In the genomic region with DNA sequence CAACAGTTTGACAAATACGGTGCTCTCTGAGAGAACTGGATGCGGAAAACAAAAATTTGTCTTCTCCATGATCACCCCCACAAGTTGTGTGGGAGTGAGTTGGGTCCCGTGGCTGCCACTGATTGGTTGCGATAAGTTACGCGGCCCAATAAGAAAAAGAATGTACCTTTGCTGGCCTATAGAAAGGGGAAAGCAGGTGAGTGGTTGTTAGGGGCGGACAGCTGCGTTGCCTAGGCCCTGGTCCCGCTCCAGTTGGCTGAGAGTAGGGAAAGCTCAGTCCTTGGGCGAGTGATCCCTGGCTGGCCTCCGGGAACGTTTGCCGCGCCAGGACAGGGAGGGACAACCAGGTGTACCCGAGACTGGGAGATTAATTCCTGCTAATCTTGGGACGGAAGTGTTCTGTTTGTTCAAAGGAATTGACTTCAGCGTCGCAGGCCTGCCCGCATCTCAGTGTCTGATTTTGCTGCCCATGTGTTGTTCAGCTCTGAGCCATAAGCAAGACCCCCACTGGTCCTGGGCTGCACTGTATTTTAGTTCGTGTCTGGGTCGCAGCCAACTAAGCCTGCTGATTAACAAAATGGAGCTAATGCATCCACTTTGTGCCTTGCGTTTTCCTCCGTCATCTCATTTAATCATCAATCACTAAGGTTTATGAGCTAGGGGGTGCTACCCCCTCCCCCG, we compare ENCODE assay signal across 7 cellular contexts. TPM values are rescaled to one million over a fixed set of nuclear protein-coding genes. Genes with fewer than 3 reads are reported as not detected.
DNase-seq lines count a peak whose midpoint lies in the region; ATAC-seq, FAIRE-seq and TF ChIP-seq lines count a peak whose summit lies in the region.

No MANE protein-coding gene starts in this region.

- intact Hi-C loops in GM12878 (cut with micrococcal nuclease; ENCODE audit: unreplicated experiment) (loop anchor here (5.0 to 10.0 kb wide), 2 partner anchors 47 to 120 kb away; a partner anchor contains a TSS), sciatic nerve (cut with DNase I) (no loop called here)

- SMC1A ChIA-PET in GM12878 (lab: Charles Lee; ENCODE audit: uncharacterized antibody, unreplicated experiment), result interaction anchor here (0.7 to 2.4 kb wide), 12 partner anchors 10 to 287 kb away, joined by 3 to 13 read pairs (median 6); a partner anchor contains a TSS

- FAIRE-seq in GM12878 (lab: Jason Lieb, UNC), result peak; percentile 96

- 0 out of 4 replicates have a peak, but pooled peaks of 1 of the 2 experiments have one; percentile 35 for TF ChIP-seq EP300 in GM12878 (IDR thresholded peaks at IDR 0.05; ENCODE audit: borderline replicate concordance in 1 of 2, control insufficient read depth in 1 of 2, low read depth in 2 of 2, low read length in 2 of 2)

- no peaks in the 10 kb centered on the region for H3K27me3 ChIP-seq in GM12878 (replicated peaks in 1 of 2; ENCODE audit: control insufficient read depth in 2 of 2, insufficient read depth in 2 of 2, low read length in 1 of 2)

- TF ChIP-seq CTCF in GM12878 (IDR thresholded peaks at IDR 0.05 in 2 of 3, conservative IDR thresholded peaks at IDR 0.05 in 1 of 3; ENCODE audit: control insufficient read depth in 2 of 3, extremely low read depth in 1 of 3, insufficient read depth in 1 of 3, low read depth in 3 of 3, low read length in 3 of 3), result no peak

- peaks cover 10 to 13% of the 10 kb centered on the region in 2 experiments; a peak in 3 of 4 replicates for H3K36me3 ChIP-seq in GM12878 (ENCODE audit: control insufficient read depth in 2 of 2, insufficient read depth in 2 of 2, low read length in 1 of 2)

- DNase-seq in NCI-H2029 treated with DMSO at 0.1 percent for 48 hours (lab: John Stamatoyannopoulos, UW) (peak; percentile 97), T1000 (lab: John Stamatoyannopoulos, UW) (peak; percentile 88), GM12878 (ENCODE audit: low read depth, low spot score) (no peak), hypothalamus (lab: John Stamatoyannopoulos, UW) (peak; percentile 33 to 97 (median 80)), sciatic nerve (ENCODE audit: low spot score) (peak; percentile 90)

- peak overlapping the region; percentile 97 for H2AFZ ChIP-seq in GM12878 (ENCODE audit: control insufficient read depth, low read depth, low read length)

- in situ Hi-C loops in GM12878 (cut with MboI), result no loop called here

- H3K9me3 ChIP-seq in GM12878 (replicated peaks; ENCODE audit: control insufficient read depth, insufficient read depth, low read length), result no peaks in the 10 kb centered on the region

- peaks cover 44% of the 10 kb centered on the region for H3K79me2 ChIP-seq in GM12878 (ENCODE audit: control insufficient read depth, insufficient read depth, low read length)

- peak overlapping the region; percentile 98 for H3K4me2 ChIP-seq in GM12878 (ENCODE audit: control insufficient read depth, insufficient read depth)

- 0 out of 2 replicates have a peak, but pooled peaks cover 4% of the 10 kb centered on the region for H4K20me1 ChIP-seq in GM12878 (ENCODE audit: control insufficient read depth, insufficient read depth)

- peak overlapping the region; percentile 99 for H3K4me3 ChIP-seq in GM12878

- BruUV-seq in GM12878 (replicated peaks; lab: Mats Ljungman, UMichigan), result TSS peak; percentile 93

- TF ChIP-seq POLR2A in GM12878 (IDR thresholded peaks at IDR 0.05; ENCODE audit: low read depth, low read length), result peak; percentile 73

- CTCF ChIA-PET in GM12878 (lab: Yijun Ruan, JAX), result interaction anchor here (0.6 to 6.7 kb wide), 12 partner anchors 11 to 290 kb away, joined by 3 to 40 read pairs (median 5); a partner anchor contains a TSS

- peak overlapping the region; percentile 96 for H3K9ac ChIP-seq in GM12878 (ENCODE audit: control insufficient read depth, insufficient read depth, low read length)

- WGBS in GM12878 (ENCODE audit: insufficient coverage, insufficient replicate concordance, low lambda C conversion rate, missing lambda C conversion rate), result 2% methylated on average over 24 of the region's 24 CpGs

- ATAC-seq in GM18508 (IDR thresholded peaks at IDR 0.05; ENCODE audit: insufficient read depth, unreplicated experiment) (peak; percentile 61), HG03025 (IDR thresholded peaks at IDR 0.05; ENCODE audit: low FRiP score, unreplicated experiment) (peak; percentile 55), GM12878 (peak; percentile 91), sciatic nerve (peak; percentile 94)

- TF ChIP-seq RAD21 in GM12878 (IDR thresholded peaks at IDR 0.05; ENCODE audit: insufficient read depth, low read depth, low read length), result no peak

- H3K4me1 ChIP-seq in GM12878 (ENCODE audit: control insufficient read depth, insufficient read depth, low read length), result peaks cover 21% of the 10 kb centered on the region

- POLR2A ChIA-PET in GM12878 (lab: Charles Lee), result interaction anchor here (0.6 to 3.1 kb wide), 24 partner anchors 9 to 356 kb away, joined by 3 to 28 read pairs (median 4); a partner anchor contains a TSS

- peak overlapping the region; percentile 99 for H3K27ac ChIP-seq in GM12878 (ENCODE audit: control insufficient read depth, insufficient read depth)

- RAD21 ChIA-PET in GM12878 (lab: Charles Lee; ENCODE audit: unreplicated experiment), result interaction anchor here (0.5 to 3.0 kb wide), 11 partner anchors 12 to 287 kb away, joined by 3 to 25 read pairs (median 4); a partner anchor contains a TSS

RNA-seq across cellular contexts. Expression of a gene that starts 0.8 kb away (rescaled TPM):
- total RNA-seq in GM12878 (2013; cell fraction: nucleolus; rRNA removed), result 45.4 and 51.5 TPM in 2 replicates
- total RNA-seq in GM12878 (2014; rRNA removed) (10.8 and 14.1 TPM in 2 replicates), GM12878 (2014; rRNA removed; fragmentation: Illumina TruSeq; extraction: Trizol) (7.8 and 9.0 TPM in 2 replicates), GM12878 (2021) (55.0 and 63.6 TPM in 2 replicates), sciatic nerve (75.9 TPM)
- polyA plus RNA-seq in GM12878 (2011; ENCODE audit: low read depth), result 66.2 TPM
- polyA plus RNA-seq in GM12878 (2011; rRNA removed) (5.0 and 10.3 TPM in 2 replicates), GM12878 (2014; fragmentation: Illumina TruSeq; extraction: Trizol) (44.0 and 52.7 TPM in 2 replicates), GM12878 (2014; fragmentation: Nextera tagmentation; extraction: Ambion mirVana) (1 to 10 TPM in 1 of 2 experiments, under 1 TPM in 1; 0.79 to 2.6 TPM), GM12878 (2014; rRNA removed) (29.7 and 36.0 TPM in 2 replicates), GM12878 (2016; fragmentation: Nextera tagmentation; extraction: Ambion mirVana) (10 to 100 TPM; 26.1 to 34.6 TPM)
- 20.2 and 35.3 TPM in 2 replicates for polyA plus RNA-seq in GM12878 (2011; cell fraction: cytosol; rRNA removed)
- polyA plus RNA-seq in GM12878 (2011; cell fraction: nucleus; rRNA removed), result 98.1 and 114 TPM in 2 replicates
- 89.5 and 98.9 TPM in 2 replicates for polyA plus RNA-seq in GM12878 (2012)
- 50.5 and 52.7 TPM in 2 replicates for polyA minus RNA-seq in GM12878 (2011; rRNA and poly(A)+ RNA removed)
- 12.6 and 18.5 TPM in 2 replicates for polyA minus RNA-seq in GM12878 (2011; cell fraction: cytosol; rRNA and poly(A)+ RNA removed)
- polyA minus RNA-seq in GM12878 (2011; cell fraction: nucleus; rRNA and poly(A)+ RNA removed), result 36.5 and 65.0 TPM in 2 replicates

RNA-seq across cellular contexts. Expression of a gene that starts 13.0 kb away (rescaled TPM):
- 17.7 and 17.8 TPM in 2 replicates for total RNA-seq in GM12878 (2013; cell fraction: nucleolus; rRNA removed)
- total RNA-seq in GM12878 (2014; rRNA removed), result 92.8 and 116 TPM in 2 replicates
- total RNA-seq in GM12878 (2014; rRNA removed; fragmentation: Illumina TruSeq; extraction: Trizol), result 50.2 and 54.6 TPM in 2 replicates
- 63.5 and 64.2 TPM in 2 replicates for total RNA-seq in GM12878 (2021)
- 20.0 TPM for polyA plus RNA-seq in GM12878 (2011; ENCODE audit: low read depth)
- 36.4 and 63.2 TPM in 2 replicates for polyA plus RNA-seq in GM12878 (2011; rRNA removed)
- polyA plus RNA-seq in GM12878 (2011; cell fraction: cytosol; rRNA removed), result 78.9 and 81.4 TPM in 2 replicates
- polyA plus RNA-seq in GM12878 (2011; cell fraction: nucleus; rRNA removed), result 23.2 and 25.2 TPM in 2 replicates
- 36.2 and 39.9 TPM in 2 replicates for polyA plus RNA-seq in GM12878 (2012)
- polyA plus RNA-seq in GM12878 (2014; fragmentation: Illumina TruSeq; extraction: Trizol), result 62.3 and 79.9 TPM in 2 replicates
- 10 to 100 TPM; 42.0 to 49.8 TPM for polyA plus RNA-seq in GM12878 (2014; fragmentation: Nextera tagmentation; extraction: Ambion mirVana)
- 82.4 and 87.9 TPM in 2 replicates for polyA plus RNA-seq in GM12878 (2014; rRNA removed)
- 100 to 1,000 TPM; 103 to 106 TPM for polyA plus RNA-seq in GM12878 (2016; fragmentation: Nextera tagmentation; extraction: Ambion mirVana)
- polyA minus RNA-seq in GM12878 (2011; rRNA and poly(A)+ RNA removed), result 24.2 and 53.5 TPM in 2 replicates
- 11.8 and 13.7 TPM in 2 replicates for polyA minus RNA-seq in GM12878 (2011; cell fraction: cytosol; rRNA and poly(A)+ RNA removed)
- 8.9 and 15.9 TPM in 2 replicates for polyA minus RNA-seq in GM12878 (2011; cell fraction: nucleus; rRNA and poly(A)+ RNA removed)
- 32.1 TPM for total RNA-seq in sciatic nerve

RNA-seq across cellular contexts. Expression of a gene that starts 13.2 kb away (rescaled TPM):
- 51.6 and 54.9 TPM in 2 replicates for total RNA-seq in GM12878 (2013; cell fraction: nucleolus; rRNA removed)
- total RNA-seq in GM12878 (2014; rRNA removed) (1,083 and 1,263 TPM in 2 replicates), GM12878 (2014; rRNA removed; fragmentation: Illumina TruSeq; extraction: Trizol) (948 and 983 TPM in 2 replicates), GM12878 (2021) (1,347 and 1,414 TPM in 2 replicates), sciatic nerve (722 TPM)
- 1,320 TPM for polyA plus RNA-seq in GM12878 (2011; ENCODE audit: low read depth)
- polyA plus RNA-seq in GM12878 (2011; rRNA removed) (583 and 615 TPM in 2 replicates), GM12878 (2014; fragmentation: Illumina TruSeq; extraction: Trizol) (129 and 706 TPM in 2 replicates), GM12878 (2014; fragmentation: Nextera tagmentation; extraction: Ambion mirVana) (100 to 1,000 TPM; 332 to 611 TPM), GM12878 (2014; rRNA removed) (1,208 and 1,582 TPM in 2 replicates), GM12878 (2016; fragmentation: Nextera tagmentation; extraction: Ambion mirVana) (1,000 to 10,000 TPM in 1 of 2 experiments, 100 to 1,000 TPM in 1; 997 to 1,103 TPM)
- 882 and 1,174 TPM in 2 replicates for polyA plus RNA-seq in GM12878 (2011; cell fraction: cytosol; rRNA removed)
- polyA plus RNA-seq in GM12878 (2011; cell fraction: nucleus; rRNA removed), result 528 and 566 TPM in 2 replicates
- polyA plus RNA-seq in GM12878 (2012), result 1,474 and 2,106 TPM in 2 replicates
- 206 and 381 TPM in 2 replicates for polyA minus RNA-seq in GM12878 (2011; rRNA and poly(A)+ RNA removed)
- 199 and 204 TPM in 2 replicates for polyA minus RNA-seq in GM12878 (2011; cell fraction: cytosol; rRNA and poly(A)+ RNA removed)
- polyA minus RNA-seq in GM12878 (2011; cell fraction: nucleus; rRNA and poly(A)+ RNA removed), result 126 and 152 TPM in 2 replicates

RNA-seq across cellular contexts. Expression of a gene that starts 17.6 kb away (rescaled TPM):
- total RNA-seq in GM12878 (2013; cell fraction: nucleolus; rRNA removed), result 2.4 and 4.4 TPM in 2 replicates
- total RNA-seq in GM12878 (2014; rRNA removed) (12.9 and 20.4 TPM in 2 replicates), GM12878 (2014; rRNA removed; fragmentation: Illumina TruSeq; extraction: Trizol) (1.3 and 2.0 TPM in 2 replicates), GM12878 (2021) (15.5 TPM in 2 replicates), sciatic nerve (6.8 TPM)
- 0.93 TPM for polyA plus RNA-seq in GM12878 (2011; ENCODE audit: low read depth)
- polyA plus RNA-seq in GM12878 (2011; rRNA removed) (0.27 and 0.88 TPM in 2 replicates), GM12878 (2014; fragmentation: Illumina TruSeq; extraction: Trizol) (0.24 TPM in 1 of 2 replicates, not detected in the other), GM12878 (2014; fragmentation: Nextera tagmentation; extraction: Ambion mirVana) (under 1 TPM in 1 of 2 experiments, not detected in 1; 0.40 TPM), GM12878 (2014; rRNA removed) (15.5 and 18.3 TPM in 2 replicates), GM12878 (2016; fragmentation: Nextera tagmentation; extraction: Ambion mirVana) (10 to 100 TPM; 17.8 to 18.7 TPM)
- polyA plus RNA-seq in GM12878 (2011; cell fraction: cytosol; rRNA removed), result 1.5 and 4.1 TPM in 2 replicates
- polyA plus RNA-seq in GM12878 (2011; cell fraction: nucleus; rRNA removed), result 2.9 and 4.6 TPM in 2 replicates
- 5.8 and 6.2 TPM in 2 replicates for polyA plus RNA-seq in GM12878 (2012)
- 1.2 and 1.5 TPM in 2 replicates for polyA minus RNA-seq in GM12878 (2011; rRNA and poly(A)+ RNA removed)
- polyA minus RNA-seq in GM12878 (2011; cell fraction: cytosol; rRNA and poly(A)+ RNA removed), result 3.3 TPM in 2 replicates
- polyA minus RNA-seq in GM12878 (2011; cell fraction: nucleus; rRNA and poly(A)+ RNA removed), result 5.0 and 11.1 TPM in 2 replicates

RNA-seq across cellular contexts. Expression of a gene that starts 23.4 kb away (rescaled TPM):
- 19.4 and 25.9 TPM in 2 replicates for total RNA-seq in GM12878 (2013; cell fraction: nucleolus; rRNA removed)
- total RNA-seq in GM12878 (2014; rRNA removed) (29.6 and 32.8 TPM in 2 replicates), GM12878 (2014; rRNA removed; fragmentation: Illumina TruSeq; extraction: Trizol) (9.2 and 9.3 TPM in 2 replicates), GM12878 (2021) (30.2 and 31.2 TPM in 2 replicates), sciatic nerve (18.2 TPM)
- 11.5 TPM for polyA plus RNA-seq in GM12878 (2011; ENCODE audit: low read depth)
- polyA plus RNA-seq in GM12878 (2011; rRNA removed) (4.8 and 11.0 TPM in 2 replicates), GM12878 (2014; fragmentation: Illumina TruSeq; extraction: Trizol) (4.3 and 11.3 TPM in 2 replicates), GM12878 (2014; fragmentation: Nextera tagmentation; extraction: Ambion mirVana) (1 to 10 TPM in 1 of 2 experiments, under 1 TPM in 1; 0.52 to 2.9 TPM), GM12878 (2014; rRNA removed) (37.9 and 38.2 TPM in 2 replicates), GM12878 (2016; fragmentation: Nextera tagmentation; extraction: Ambion mirVana) (10 to 100 TPM; 47.4 to 57.7 TPM)
- polyA plus RNA-seq in GM12878 (2011; cell fraction: cytosol; rRNA removed), result 15.4 and 15.7 TPM in 2 replicates
- 57.8 and 60.5 TPM in 2 replicates for polyA plus RNA-seq in GM12878 (2011; cell fraction: nucleus; rRNA removed)
- 19.4 and 19.7 TPM in 2 replicates for polyA plus RNA-seq in GM12878 (2012)
- 13.7 and 19.6 TPM in 2 replicates for polyA minus RNA-seq in GM12878 (2011; rRNA and poly(A)+ RNA removed)
- 4.4 and 7.5 TPM in 2 replicates for polyA minus RNA-seq in GM12878 (2011; cell fraction: cytosol; rRNA and poly(A)+ RNA removed)
- 14.4 and 22.4 TPM in 2 replicates for polyA minus RNA-seq in GM12878 (2011; cell fraction: nucleus; rRNA and poly(A)+ RNA removed)
